21 cellular contexts compared by ENCODE assay signal in the genomic region with DNA sequence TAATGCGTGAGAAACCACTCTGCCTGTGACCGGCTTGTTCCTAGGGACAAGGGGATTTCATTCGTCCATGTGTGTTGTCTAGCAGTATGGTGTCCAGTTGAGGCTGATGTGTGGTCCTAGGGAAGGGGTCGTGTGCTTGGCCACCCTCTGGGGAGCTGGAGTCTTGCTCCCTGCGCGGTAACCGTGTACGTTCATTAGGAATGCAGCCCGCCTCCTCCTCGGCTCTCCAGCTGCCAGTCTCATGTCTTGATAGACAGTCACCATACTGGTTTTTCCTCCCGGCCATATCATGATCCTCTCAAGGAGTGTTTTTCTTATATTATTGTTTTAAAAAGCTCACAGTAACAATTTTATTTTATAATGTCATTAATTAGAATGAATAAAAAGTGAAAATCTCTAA.
"Had no signal": no experiment of that assay in that cellular context is flagged by ENCODE, and none has a peak within 500 bp of the region (broad histone marks: within the 10 kb centered on the region; RNA-seq: fewer than 3 reads in every experiment).

No MANE protein-coding gene starts in this region.

- H3K4me1 ChIP-seq: colonic mucosa, parathyroid adenoma had no signal

- H3K36me3 Mint-ChIP-seq: natural killer cell had no signal

- H3K9ac ChIP-seq: neural progenitor cell, parathyroid adenoma had no signal

- H3K27ac Mint-ChIP-seq: natural killer cell, neural progenitor cell had no signal

- H3K4me3 Mint-ChIP-seq: natural killer cell, neural progenitor cell had no signal

- H3K36me3 ChIP-seq: neural progenitor cell had no signal

- DNase-seq: colonic mucosa; dermis blood vessel endothelial cell; erythroblast; foreskin melanocyte; heart left ventricle; hippocampal formation; kidney glomerular epithelial cell; mammary epithelial cell; natural killer cell; occipital lobe; psoas muscle; retina; right lobe of liver; spleen; stimulated activated CD4-positive, alpha-beta T cell treated with anti-CD3 and anti-CD28 coated beads, Interleukin-15, amount 100 ng/mL, for 24 hours; stimulated activated CD4-positive, alpha-beta T cell treated with anti-CD3 and anti-CD28 coated beads, Interleukin-1b, Interleukin-23, amount 100 ng/mL, for 48 hours; stimulated activated naive CD4-positive, alpha-beta T cell treated with Interleukin-2 at 50 U/mL for 16 hours; upper lobe of left lung had no signal

- H3K9me3 Mint-ChIP-seq: natural killer cell, neural progenitor cell had no signal

- H2AFZ ChIP-seq: neural progenitor cell, parathyroid adenoma had no signal

- H3K4me3 ChIP-seq: colonic mucosa, heart left ventricle, neural progenitor cell, psoas muscle, right lobe of liver, spleen, upper lobe of left lung, vagina had no signal

- H3K9me3 ChIP-seq: colonic mucosa, heart left ventricle, psoas muscle, right lobe of liver, spleen, upper lobe of left lung, vagina had no signal

- H3K27ac ChIP-seq: colonic mucosa, parathyroid adenoma, psoas muscle, right lobe of liver, spleen, upper lobe of left lung, vagina had no signal

- ATAC-seq: heart left ventricle, natural killer cell, psoas muscle, right lobe of liver had no signal

- H3K27me3 ChIP-seq: colonic mucosa, neural progenitor cell, right lobe of liver, upper lobe of left lung, vagina had no signal
